In genomic region chr6:113856571-113857564, GRCh38 we compare ENCODE assay signal across 1 cellular context.
A peak's percentile ranks its signal among the peaks of the same experiment; 100 is the strongest.
TF ChIP-seq lines count a peak whose summit lies in the region.

Gene MARCKS (plus strand): TSS chr6:113857345. CDS start chr6:113857746, 401 bp downstream.

TF ChIP-seq in GM12878, 131 proteins besides CTCF, POLR2A, EP300 and RAD21 (continued from another document):
- 0 out of 2 replicates have a peak, but pooled peaks have one; percentile 20 for TF ChIP-seq ZBED1 (IDR thresholded peaks at IDR 0.05; ENCODE audit: borderline replicate concordance)
- peak; percentile 85; the same call in 1 of the 2 replicates for TF ChIP-seq PML (IDR thresholded peaks at IDR 0.05; ENCODE audit: low read length)
- TF ChIP-seq POLR2AphosphoS2 (IDR thresholded peaks at IDR 0.05; ENCODE audit: low read depth, low read length) = peak; percentile 5; the same call in 1 of the 2 replicates
- TF ChIP-seq EED (IDR thresholded peaks at IDR 0.05; ENCODE audit: low read depth) = no peak; the same call in 1 of the 2 replicates
- TF ChIP-seq NKRF (conservative IDR thresholded peaks at IDR 0.05) = no peak
- no peak for TF ChIP-seq DPF2 (IDR thresholded peaks at IDR 0.05)
- no peak for TF ChIP-seq BMI1 (IDR thresholded peaks at IDR 0.05; ENCODE audit: borderline replicate concordance)
- TF ChIP-seq TARDBP (IDR thresholded peaks at IDR 0.05; ENCODE audit: borderline replicate concordance) = peak; percentile 50; the same call in 1 of the 2 replicates
- no peak for TF ChIP-seq MEF2A (IDR thresholded peaks at IDR 0.05; ENCODE audit: insufficient read depth, low read depth, low read length)
- no peak for TF ChIP-seq BCL11A (IDR thresholded peaks at IDR 0.05; ENCODE audit: low read depth, low read length)
- TF ChIP-seq ATF2 (IDR thresholded peaks at IDR 0.05; ENCODE audit: low read length) = peak; percentile 9
- TF ChIP-seq SRF (IDR thresholded peaks at IDR 0.05; ENCODE audit: low read depth in 2 of 2, low read length in 2 of 2) = no peak
